ENCODE assay signal across 13 cellular contexts in genomic region chr12:85461127-85461526, GRCh38.
DNase-seq lines count a peak whose midpoint lies in the region; ATAC-seq and TF ChIP-seq lines count a peak whose summit lies in the region.
"Had no signal": no experiment of that assay in that cellular context is flagged by ENCODE, and none has a peak within 500 bp of the region (broad histone marks: within the 10 kb centered on the region; RNA-seq: fewer than 3 reads in every experiment).

No MANE protein-coding gene starts in this region.

- H3K27me3 ChIP-seq in RWPE2 (ENCODE audit: insufficient read depth, poor library complexity, severe bottlenecking) (no peaks in the 10 kb centered on the region), mesendoderm (ENCODE audit: insufficient read depth, low read length, poor library complexity) (no peaks in the 10 kb centered on the region), tibial nerve (no peaks in the 10 kb centered on the region)
- H3K27me3 ChIP-seq: BLaER1 treated with 17β-estradiol and CSF1 and Interleukin-3, amounts not matched to agents 10 nM and 100 nM had no signal

- TF ChIP-seq POLR2A in tibial nerve (IDR thresholded peaks at IDR 0.05), result no peak

- peak overlapping the region; percentile 92 for H3K18ac ChIP-seq in mesendoderm (ENCODE audit: low read length)

- H3K4me2 ChIP-seq in mesendoderm (ENCODE audit: low read length), result no peak overlapping the region
- H3K4me2 ChIP-seq: BLaER1 treated with 17β-estradiol and CSF1 and Interleukin-3, amounts not matched to agents 10 nM and 100 nM had no signal

- ATAC-seq in RWPE2 (ENCODE audit: low read depth) (peak; percentile 76), HG03108 (IDR thresholded peaks at IDR 0.05; ENCODE audit: unreplicated experiment) (no peak)
- ATAC-seq: HepG2 had no signal

- WGBS in mesendoderm (ENCODE audit: extremely low coverage, insufficient coverage, low lambda C conversion rate), result no CpG with 5 or more reads among the region's 4 CpGs
- 87 to 92% methylated on average over 4 of the region's 4 CpGs for WGBS in tibial nerve, 2 donors

- H3K79me1 ChIP-seq in mesendoderm (ENCODE audit: low read length), result no peaks in the 10 kb centered on the region

- no peaks in the 10 kb centered on the region for H3K36me3 ChIP-seq in RWPE2 (ENCODE audit: low read depth)
- H3K36me3 ChIP-seq in mesendoderm (ENCODE audit: control insufficient read depth, insufficient read depth, low read length), result no peaks in the 10 kb centered on the region
- H3K36me3 ChIP-seq in tibial nerve, result no peaks in the 10 kb centered on the region
- H3K36me3 ChIP-seq: BLaER1 treated with 17β-estradiol and CSF1 and Interleukin-3, amounts not matched to agents 10 nM and 100 nM had no signal

- H3K4me1 ChIP-seq in RWPE2 (ENCODE audit: insufficient read depth, poor library complexity, severe bottlenecking) (peaks cover 19% of the 10 kb centered on the region), mesendoderm (ENCODE audit: control insufficient read depth, low read depth, low read length) (no peaks in the 10 kb centered on the region), tibial nerve (peaks cover 0 to 7% (median 0%) of the 10 kb centered on the region in 4 donors)

- H2BK15ac ChIP-seq in mesendoderm (replicated peaks; ENCODE audit: low read depth), result peak overlapping the region; percentile 97

- DNase-seq in HPDE6-E6E7 (ENCODE audit: extremely low spot score) (peak; percentile 15), RWPE2 (ENCODE audit: low spot score) (no peak), epithelial cell of esophagus (ENCODE audit: low read depth) (peak; percentile 84), mesendoderm (no peak), foreskin fibroblast (no peak), tibial nerve (ENCODE audit: low spot score in 2 of 2) (no peak)
- DNase-seq: ACHN; CD4-positive, CD25-positive, alpha-beta regulatory T cell; DMS53; GF-D8 had no signal

- no peak overlapping the region for H3K4me3 ChIP-seq in RWPE2 (ENCODE audit: severe bottlenecking)
- H3K4me3 ChIP-seq in epithelial cell of esophagus (ENCODE audit: low read length), result no peak overlapping the region
- no peak overlapping the region for H3K4me3 ChIP-seq in mesendoderm (ENCODE audit: low read length)
- H3K4me3 ChIP-seq in foreskin fibroblast (ENCODE audit: low read depth in 1 of 2, low read length in 2 of 2), result no peak overlapping the region
- H3K4me3 ChIP-seq in tibial nerve, result no peak overlapping the region
- H3K4me3 ChIP-seq: BLaER1 treated with 17β-estradiol and CSF1 and Interleukin-3, amounts not matched to agents 10 nM and 100 nM had no signal

- H3K27ac ChIP-seq in RWPE2 (ENCODE audit: poor library complexity, severe bottlenecking) (no peak overlapping the region), mesendoderm (ENCODE audit: low read depth, low read length) (no peak overlapping the region), tibial nerve (no peak overlapping the region)
- H3K27ac ChIP-seq: BLaER1 treated with 17β-estradiol and CSF1 and Interleukin-3, amounts not matched to agents 10 nM and 100 nM had no signal

- H3K23ac ChIP-seq in mesendoderm (ENCODE audit: low read length), result no peak overlapping the region

- H3K9me3 ChIP-seq in RWPE2 (ENCODE audit: severe bottlenecking) (no peaks in the 10 kb centered on the region), tibial nerve (peaks cover 0 to 7% (median 0%) of the 10 kb centered on the region in 4 donors)
- H3K9me3 ChIP-seq: BLaER1 treated with 17β-estradiol and CSF1 and Interleukin-3, amounts not matched to agents 10 nM and 100 nM had no signal

- no peak overlapping the region for H3K9ac ChIP-seq in mesendoderm (ENCODE audit: low read length)
- H3K9ac ChIP-seq: BLaER1 treated with 17β-estradiol and CSF1 and Interleukin-3, amounts not matched to agents 10 nM and 100 nM had no signal

- TF ChIP-seq EP300 in tibial nerve (IDR thresholded peaks at IDR 0.05), result no peak

- no peak overlapping the region for H4K8ac ChIP-seq in mesendoderm (ENCODE audit: low read depth, low read length)

- no peak overlapping the region for H2BK5ac ChIP-seq in mesendoderm (ENCODE audit: low read length)

- H3K79me2 ChIP-seq in mesendoderm (ENCODE audit: control insufficient read depth, insufficient read depth, low read length), result no peaks in the 10 kb centered on the region

- H4K5ac ChIP-seq in mesendoderm (ENCODE audit: low read length), result no peak overlapping the region

- TF ChIP-seq CTCF in RWPE2 (IDR thresholded peaks at IDR 0.05; ENCODE audit: poor library complexity, severe bottlenecking) (no peak), epithelial cell of esophagus (IDR thresholded peaks at IDR 0.05; ENCODE audit: insufficient read depth, low read depth, low read length, missing control alignments) (no peak), foreskin fibroblast (IDR thresholded peaks at IDR 0.05; ENCODE audit: low read depth, low read length) (no peak), tibial nerve (IDR thresholded peaks at IDR 0.05) (no peak)

- H3K4ac ChIP-seq in mesendoderm (ENCODE audit: low read depth, low read length), result peak overlapping the region; percentile 31

- H3K56ac ChIP-seq in mesendoderm (ENCODE audit: low read length), result no peak overlapping the region

- H2BK120ac ChIP-seq in mesendoderm (ENCODE audit: low read depth, low read length), result no peak overlapping the region

- no peak overlapping the region for H2AK5ac ChIP-seq in mesendoderm (ENCODE audit: low read length)

Comparison
In these comparisons a context has a peak if more than half of its experiments do, and no peak if none do; other contexts are left out.
1. DNase-seq: peak in HPDE6-E6E7 (single experiment) and epithelial cell of esophagus (single experiment); none in RWPE2 (single experiment), mesendoderm (single experiment), foreskin fibroblast (0 of 2) and tibial nerve (0 of 2).